26 cellular contexts compared by ENCODE assay signal in the genomic region with DNA sequence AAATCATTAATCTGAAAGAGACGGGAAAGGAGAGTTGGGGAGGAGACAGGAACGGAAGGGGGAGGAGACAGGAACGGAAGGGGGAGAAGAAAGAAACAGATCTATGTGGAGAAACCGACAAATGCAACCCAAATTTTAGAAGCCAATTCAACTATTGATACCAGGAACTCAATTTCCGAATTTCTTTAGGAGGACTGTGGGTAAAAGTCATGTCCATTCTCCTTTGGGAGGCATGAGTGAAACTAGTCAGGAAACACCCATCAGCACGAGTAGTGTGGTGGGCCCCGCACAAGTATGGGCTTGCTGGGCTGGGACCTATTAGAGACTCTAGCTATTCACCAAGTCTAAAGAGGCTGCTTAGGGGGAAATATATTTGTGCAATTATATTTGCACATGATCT. TPM values are rescaled to one million over a fixed set of nuclear protein-coding genes. Genes with fewer than 3 reads are reported as not detected.
"Had no signal": no experiment of that assay in that cellular context is flagged by ENCODE, and none has a peak within 500 bp of the region (broad histone marks: within the 10 kb centered on the region; RNA-seq: fewer than 3 reads in every experiment).

No MANE protein-coding gene starts in this region.

- H3K36me3 Mint-ChIP-seq: memory B cell; mesothelial cell of epicardium; natural killer cell; stimulated activated naive B cell treated with anti-CD40 and anti-IgM and Interleukin-4, amounts not matched to agents 10 μg/mL and 1 μg/mL and 100 μg/mL, for 72 hours had no signal

- H3K4me1 Mint-ChIP-seq: endodermal cell; memory B cell; mesothelial cell of epicardium; natural killer cell; neural crest cell; stimulated activated naive B cell treated with anti-CD40 and anti-IgM and Interleukin-4, amounts not matched to agents 10 μg/mL and 1 μg/mL and 100 μg/mL, for 72 hours; stimulated activated naive CD8-positive, alpha-beta T cell treated with anti-CD3 and anti-CD28 coated beads, Interleukin-15, amount 100 ng/mL, for 72 hours had no signal

- ATAC-seq: left cardiac atrium; lower lobe of right lung; natural killer cell; stimulated activated naive B cell treated with anti-CD40 and anti-IgM and Interleukin-4, amounts not matched to agents 10 μg/mL and 1 μg/mL and 100 μg/mL, for 72 hours; stimulated activated naive CD8-positive, alpha-beta T cell treated with anti-CD3 and anti-CD28 coated beads, Interleukin-15, amount 100 ng/mL, for 72 hours had no signal

- H3K36me3 ChIP-seq: left ventricle myocardium inferior, lower lobe of right lung, ovary, right atrium auricular region, sigmoid colon, thoracic aorta, transverse colon had no signal

- H3K4me1 ChIP-seq: left ventricle myocardium inferior, lower lobe of right lung, right atrium auricular region, sigmoid colon, transverse colon had no signal

- H3K27ac ChIP-seq: hepatocyte, left ventricle myocardium inferior, lower lobe of right lung, ovary, right atrium auricular region, sigmoid colon, skin epidermis, thoracic aorta, transverse colon had no signal

- H3K4me3 ChIP-seq: hepatocyte, left ventricle myocardium inferior, lower lobe of right lung, ovary, right atrium auricular region, sigmoid colon, skin epidermis, thoracic aorta, transverse colon had no signal

- H3K27ac Mint-ChIP-seq: endodermal cell; memory B cell; mesothelial cell of epicardium; natural killer cell; stimulated activated naive B cell treated with anti-CD40 and anti-IgM and Interleukin-4, amounts not matched to agents 10 μg/mL and 1 μg/mL and 100 μg/mL, for 72 hours; stimulated activated naive CD8-positive, alpha-beta T cell treated with anti-CD3 and anti-CD28 coated beads, Interleukin-15, amount 100 ng/mL, for 72 hours had no signal

- H2AFZ ChIP-seq: hepatocyte had no signal

- H3K27me3 Mint-ChIP-seq: memory B cell; stimulated activated naive B cell treated with anti-CD40 and anti-IgM and Interleukin-4, amounts not matched to agents 10 μg/mL and 1 μg/mL and 100 μg/mL, for 72 hours; stimulated activated naive CD8-positive, alpha-beta T cell treated with anti-CD3 and anti-CD28 coated beads, Interleukin-15, amount 100 ng/mL, for 72 hours had no signal

- H3K9me3 Mint-ChIP-seq: endodermal cell, mesothelial cell of epicardium, neural crest cell had no signal

- H3K79me2 ChIP-seq: hepatocyte had no signal

- H3K27me3 ChIP-seq: hepatocyte, ovary, right atrium auricular region, sigmoid colon, transverse colon had no signal

- H3K4me2 ChIP-seq: hepatocyte had no signal

- H3K4me3 Mint-ChIP-seq: endodermal cell; memory B cell; mesothelial cell of epicardium; natural killer cell; neural crest cell; stimulated activated naive B cell treated with anti-CD40 and anti-IgM and Interleukin-4, amounts not matched to agents 10 μg/mL and 1 μg/mL and 100 μg/mL, for 72 hours; stimulated activated naive CD8-positive, alpha-beta T cell treated with anti-CD3 and anti-CD28 coated beads, Interleukin-15, amount 100 ng/mL, for 72 hours had no signal

- DNase-seq: effector CD4-positive, alpha-beta T cell; endodermal cell; foreskin melanocyte; head of caudate nucleus; kidney; left cardiac atrium; left ventricle myocardium inferior; lower lobe of right lung; natural killer cell; nucleus accumbens; ovary; sigmoid colon; stimulated activated CD4-positive, alpha-beta T cell treated with anti-CD3 and anti-CD28 coated beads, Interleukin-2, amount 100 ng/mL, for 24 hours; stimulated activated CD4-positive, alpha-beta T cell treated with anti-CD3 and anti-CD28 coated beads, Interleukin-4, amount 100 ng/mL, for 4 hours; stimulated activated naive B cell treated with anti-CD40 and anti-IgM and Interleukin-4, amounts not matched to agents 10 μg/mL and 1 μg/mL and 100 μg/mL, for 72 hours; stimulated activated naive CD8-positive, alpha-beta T cell treated with anti-CD3 and anti-CD28 coated beads, Interleukin-15, amount 100 ng/mL, for 72 hours; transverse colon had no signal

RNA-seq across cellular contexts. Expression of a gene that starts 18.1 kb away (rescaled TPM):
- total RNA-seq: dermis microvascular lymphatic vessel endothelial cell, endodermal cell, left ventricle myocardium inferior, myocyte, natural killer cell had no signal
- polyA plus RNA-seq: hepatocyte had no signal
